In the genomic region with DNA sequence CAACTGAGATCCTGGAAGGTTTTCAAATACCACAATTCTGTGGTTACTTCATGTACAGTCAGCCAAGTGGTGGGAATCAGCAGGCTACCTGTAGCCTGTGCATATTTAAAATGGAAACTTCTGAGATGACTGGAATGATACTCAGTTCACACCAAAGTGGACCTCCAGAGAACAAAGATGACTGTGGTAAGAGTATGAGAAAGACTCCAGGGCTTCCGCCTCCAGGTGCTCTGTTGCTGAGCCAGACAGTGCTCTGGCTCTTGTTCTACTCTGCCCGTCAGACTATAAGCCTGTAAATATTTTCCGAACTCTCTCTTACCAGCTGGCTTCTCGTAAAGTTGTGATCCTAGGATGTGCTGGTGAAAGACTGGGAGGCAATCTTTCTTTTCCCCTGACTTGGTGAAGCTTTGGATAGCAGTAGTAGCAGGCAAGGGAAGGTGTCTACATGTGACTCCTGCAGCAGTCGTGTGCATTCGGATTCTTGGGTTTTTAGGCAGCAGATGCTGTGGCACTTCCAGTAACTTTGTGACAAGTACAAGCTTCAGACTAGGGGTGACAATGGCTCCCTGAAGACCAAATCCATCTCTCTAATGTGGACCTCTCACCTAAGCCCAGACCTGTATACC, we compare ENCODE assay signal across 1 cellular context.
TF ChIP-seq lines count a peak whose summit lies in the region.

No MANE protein-coding gene starts in this region.

TF ChIP-seq in GM23338, 12 proteins besides CTCF, POLR2A, EP300 and RAD21 (continued from another document):
- TF ChIP-seq, protein P1, sequence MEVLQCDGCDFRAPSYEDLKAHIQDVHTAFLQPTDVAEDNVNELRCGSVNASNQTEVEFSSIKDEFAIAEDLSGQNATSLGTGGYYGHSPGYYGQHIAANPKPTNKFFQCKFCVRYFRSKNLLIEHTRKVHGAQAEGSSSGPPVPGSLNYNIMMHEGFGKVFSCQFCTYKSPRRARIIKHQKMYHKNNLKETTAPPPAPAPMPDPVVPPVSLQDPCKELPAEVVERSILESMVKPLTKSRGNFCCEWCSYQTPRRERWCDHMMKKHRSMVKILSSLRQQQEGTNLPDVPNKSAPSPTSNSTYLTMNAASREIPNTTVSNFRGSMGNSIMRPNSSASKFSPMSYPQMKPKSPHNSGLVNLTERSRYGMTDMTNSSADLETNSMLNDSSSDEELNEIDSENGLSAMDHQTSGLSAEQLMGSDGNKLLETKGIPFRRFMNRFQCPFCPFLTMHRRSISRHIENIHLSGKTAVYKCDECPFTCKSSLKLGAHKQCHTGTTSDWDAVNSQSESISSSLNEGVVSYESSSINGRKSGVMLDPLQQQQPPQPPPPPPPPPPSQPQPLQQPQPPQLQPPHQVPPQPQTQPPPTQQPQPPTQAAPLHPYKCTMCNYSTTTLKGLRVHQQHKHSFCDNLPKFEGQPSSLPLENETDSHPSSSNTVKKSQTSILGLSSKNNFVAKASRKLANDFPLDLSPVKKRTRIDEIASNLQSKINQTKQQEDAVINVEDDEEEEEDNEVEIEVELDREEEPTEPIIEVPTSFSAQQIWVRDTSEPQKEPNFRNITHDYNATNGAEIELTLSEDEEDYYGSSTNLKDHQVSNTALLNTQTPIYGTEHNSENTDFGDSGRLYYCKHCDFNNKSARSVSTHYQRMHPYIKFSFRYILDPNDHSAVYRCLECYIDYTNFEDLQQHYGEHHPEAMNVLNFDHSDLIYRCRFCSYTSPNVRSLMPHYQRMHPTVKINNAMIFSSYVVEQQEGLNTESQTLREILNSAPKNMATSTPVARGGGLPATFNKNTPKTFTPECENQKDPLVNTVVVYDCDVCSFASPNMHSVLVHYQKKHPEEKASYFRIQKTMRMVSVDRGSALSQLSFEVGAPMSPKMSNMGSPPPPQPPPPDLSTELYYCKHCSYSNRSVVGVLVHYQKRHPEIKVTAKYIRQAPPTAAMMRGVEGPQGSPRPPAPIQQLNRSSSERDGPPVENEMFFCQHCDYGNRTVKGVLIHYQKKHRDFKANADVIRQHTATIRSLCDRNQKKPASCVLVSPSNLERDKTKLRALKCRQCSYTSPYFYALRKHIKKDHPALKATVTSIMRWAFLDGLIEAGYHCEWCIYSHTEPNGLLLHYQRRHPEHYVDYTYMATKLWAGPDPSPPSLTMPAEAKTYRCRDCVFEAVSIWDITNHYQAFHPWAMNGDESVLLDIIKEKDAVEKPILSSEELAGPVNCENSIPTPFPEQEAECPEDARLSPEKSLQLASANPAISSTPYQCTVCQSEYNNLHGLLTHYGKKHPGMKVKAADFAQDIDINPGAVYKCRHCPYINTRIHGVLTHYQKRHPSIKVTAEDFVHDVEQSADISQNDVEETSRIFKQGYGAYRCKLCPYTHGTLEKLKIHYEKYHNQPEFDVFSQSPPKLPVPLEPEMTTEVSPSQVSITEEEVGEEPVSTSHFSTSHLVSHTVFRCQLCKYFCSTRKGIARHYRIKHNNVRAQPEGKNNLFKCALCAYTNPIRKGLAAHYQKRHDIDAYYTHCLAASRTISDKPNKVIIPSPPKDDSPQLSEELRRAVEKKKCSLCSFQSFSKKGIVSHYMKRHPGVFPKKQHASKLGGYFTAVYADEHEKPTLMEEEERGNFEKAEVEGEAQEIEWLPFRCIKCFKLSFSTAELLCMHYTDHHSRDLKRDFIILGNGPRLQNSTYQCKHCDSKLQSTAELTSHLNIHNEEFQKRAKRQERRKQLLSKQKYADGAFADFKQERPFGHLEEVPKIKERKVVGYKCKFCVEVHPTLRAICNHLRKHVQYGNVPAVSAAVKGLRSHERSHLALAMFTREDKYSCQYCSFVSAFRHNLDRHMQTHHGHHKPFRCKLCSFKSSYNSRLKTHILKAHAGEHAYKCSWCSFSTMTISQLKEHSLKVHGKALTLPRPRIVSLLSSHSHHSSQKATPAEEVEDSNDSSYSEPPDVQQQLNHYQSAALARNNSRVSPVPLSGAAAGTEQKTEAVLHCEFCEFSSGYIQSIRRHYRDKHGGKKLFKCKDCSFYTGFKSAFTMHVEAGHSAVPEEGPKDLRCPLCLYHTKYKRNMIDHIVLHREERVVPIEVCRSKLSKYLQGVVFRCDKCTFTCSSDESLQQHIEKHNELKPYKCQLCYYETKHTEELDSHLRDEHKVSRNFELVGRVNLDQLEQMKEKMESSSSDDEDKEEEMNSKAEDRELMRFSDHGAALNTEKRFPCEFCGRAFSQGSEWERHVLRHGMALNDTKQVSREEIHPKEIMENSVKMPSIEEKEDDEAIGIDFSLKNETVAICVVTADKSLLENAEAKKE (CRISPR knock-in tag; IDR thresholded peaks at IDR 0.05), result no peak
- no peak for TF ChIP-seq NANOG (IDR thresholded peaks at IDR 0.05; ENCODE audit: borderline replicate concordance)
- no peak for TF ChIP-seq ZNF331 (CRISPR knock-in tag; IDR thresholded peaks at IDR 0.05; ENCODE audit: low read depth)
- TF ChIP-seq POLR2AphosphoS5 (IDR thresholded peaks at IDR 0.05; ENCODE audit: low read depth), result no peak
- no peak for TF ChIP-seq JUNB (IDR thresholded peaks at IDR 0.05; ENCODE audit: unreplicated experiment)
- TF ChIP-seq, protein P2, sequence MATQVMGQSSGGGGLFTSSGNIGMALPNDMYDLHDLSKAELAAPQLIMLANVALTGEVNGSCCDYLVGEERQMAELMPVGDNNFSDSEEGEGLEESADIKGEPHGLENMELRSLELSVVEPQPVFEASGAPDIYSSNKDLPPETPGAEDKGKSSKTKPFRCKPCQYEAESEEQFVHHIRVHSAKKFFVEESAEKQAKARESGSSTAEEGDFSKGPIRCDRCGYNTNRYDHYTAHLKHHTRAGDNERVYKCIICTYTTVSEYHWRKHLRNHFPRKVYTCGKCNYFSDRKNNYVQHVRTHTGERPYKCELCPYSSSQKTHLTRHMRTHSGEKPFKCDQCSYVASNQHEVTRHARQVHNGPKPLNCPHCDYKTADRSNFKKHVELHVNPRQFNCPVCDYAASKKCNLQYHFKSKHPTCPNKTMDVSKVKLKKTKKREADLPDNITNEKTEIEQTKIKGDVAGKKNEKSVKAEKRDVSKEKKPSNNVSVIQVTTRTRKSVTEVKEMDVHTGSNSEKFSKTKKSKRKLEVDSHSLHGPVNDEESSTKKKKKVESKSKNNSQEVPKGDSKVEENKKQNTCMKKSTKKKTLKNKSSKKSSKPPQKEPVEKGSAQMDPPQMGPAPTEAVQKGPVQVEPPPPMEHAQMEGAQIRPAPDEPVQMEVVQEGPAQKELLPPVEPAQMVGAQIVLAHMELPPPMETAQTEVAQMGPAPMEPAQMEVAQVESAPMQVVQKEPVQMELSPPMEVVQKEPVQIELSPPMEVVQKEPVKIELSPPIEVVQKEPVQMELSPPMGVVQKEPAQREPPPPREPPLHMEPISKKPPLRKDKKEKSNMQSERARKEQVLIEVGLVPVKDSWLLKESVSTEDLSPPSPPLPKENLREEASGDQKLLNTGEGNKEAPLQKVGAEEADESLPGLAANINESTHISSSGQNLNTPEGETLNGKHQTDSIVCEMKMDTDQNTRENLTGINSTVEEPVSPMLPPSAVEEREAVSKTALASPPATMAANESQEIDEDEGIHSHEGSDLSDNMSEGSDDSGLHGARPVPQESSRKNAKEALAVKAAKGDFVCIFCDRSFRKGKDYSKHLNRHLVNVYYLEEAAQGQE (IDR thresholded peaks at IDR 0.05; ENCODE audit: unreplicated experiment), result no peak
- no peak for TF ChIP-seq ZNF114 (CRISPR knock-in tag; IDR thresholded peaks at IDR 0.05)
